ENCODE assay signal across 8 cellular contexts in the genomic region with DNA sequence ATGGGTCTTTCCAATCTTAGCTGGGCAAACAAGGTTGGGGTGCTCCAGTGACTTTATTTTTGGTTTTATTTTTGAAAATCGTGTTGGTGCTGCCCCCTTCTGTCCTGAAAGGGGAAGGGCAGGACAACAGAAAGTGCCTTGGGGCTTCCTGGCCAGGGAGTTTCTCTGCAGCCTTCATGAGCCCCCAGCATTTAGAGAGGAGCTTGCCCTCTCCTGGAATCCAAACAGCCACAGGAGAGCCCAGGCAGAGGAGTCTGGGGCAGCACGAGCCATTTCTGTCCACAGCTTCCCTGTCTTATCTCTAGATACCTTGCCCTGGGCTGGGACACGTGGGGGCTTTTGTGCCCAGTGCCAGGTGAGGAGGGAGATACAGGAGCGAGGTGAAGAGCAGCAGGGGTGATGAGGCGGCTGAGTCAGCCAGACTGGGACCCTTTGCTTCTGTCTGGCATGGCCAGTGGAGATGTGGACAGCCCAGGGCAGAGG. TPM values are rescaled to one million over a fixed set of nuclear protein-coding genes. Genes with fewer than 3 reads are reported as not detected.
A peak's percentile ranks its signal among the peaks of the same experiment; 100 is the strongest.
DNase-seq lines count a peak whose midpoint lies in the region; ATAC-seq, FAIRE-seq and TF ChIP-seq lines count a peak whose summit lies in the region.

No MANE protein-coding gene starts in this region.

- no peaks in the 10 kb centered on the region for H3K27me3 Mint-ChIP-seq in Caco-2 (ENCODE audit: insufficient read depth, unreplicated experiment)

- TF ChIP-seq POLR2A in breast epithelium (IDR thresholded peaks at IDR 0.05): no peak
- no peak for TF ChIP-seq POLR2A in HepG2 (IDR thresholded peaks at IDR 0.05; ENCODE audit: insufficient read depth in 1 of 2, low read depth in 2 of 2, low read length in 2 of 2)

- H3K9me3 ChIP-seq in Caco-2 (no peaks in the 10 kb centered on the region), RWPE2 (ENCODE audit: severe bottlenecking) (no peaks in the 10 kb centered on the region), breast epithelium (no peaks in the 10 kb centered on the region), HepG2 (ENCODE audit: low read length) (no peaks in the 10 kb centered on the region), tibial artery (no peaks in the 10 kb centered on the region)

- H3K4me1 Mint-ChIP-seq in Caco-2 (ENCODE audit: low read depth, unreplicated experiment): peaks cover 6% of the 10 kb centered on the region

- peaks cover 1% of the 10 kb centered on the region; the same call in 1 of the 2 replicates for H3K36me3 ChIP-seq in Caco-2 (ENCODE audit: control insufficient read depth, insufficient read depth, low read length)
- H3K36me3 ChIP-seq in RWPE2 (ENCODE audit: low read depth): peaks cover 2% of the 10 kb centered on the region; the same call in 1 of the 2 replicates
- H3K36me3 ChIP-seq in breast epithelium: no peaks in the 10 kb centered on the region
- H3K36me3 ChIP-seq in HepG2 (replicated peaks in 1 of 2; ENCODE audit: control insufficient read depth in 1 of 2, insufficient read depth in 2 of 2, low read length in 2 of 2): peaks cover 3 to 5% of the 10 kb centered on the region in 2 experiments; a peak in 4 of 5 replicates
- H3K36me3 ChIP-seq in tibial artery: peaks cover 0 to 9% (median 4%) of the 10 kb centered on the region in 3 donors

- H3K36me3 Mint-ChIP-seq in Caco-2 (ENCODE audit: insufficient read depth, unreplicated experiment): peaks cover 8% of the 10 kb centered on the region

- H3K9ac ChIP-seq in HepG2 (ENCODE audit: insufficient read depth, low read depth, low read length): no peak overlapping the region; the same call in 1 of the 2 replicates

- POLR2A ChIA-PET in Caco-2 (lab: Charles Lee) (interaction anchor here (0.5 to 1.4 kb wide), 3 partner anchors 167 to 193 kb away, joined by 3 to 11 read pairs (median 8); a partner anchor contains a TSS), HEK293T (lab: Yijun Ruan, JAX) (interaction anchor here (0.7 to 4.5 kb wide), 5 partner anchors 16 to 241 kb away, joined by 3 to 46 read pairs (median 5); a partner anchor contains a TSS), HepG2 (lab: Yijun Ruan, JAX) (interaction anchor here (0.8 to 2.4 kb wide), 5 partner anchors 10 to 187 kb away, joined by 3 to 12 read pairs (median 4); a partner anchor contains a TSS)

- DNase-seq in Caco-2: peak; percentile 43 to 61
- DNase-seq in HEK293T (ENCODE audit: extremely low spot score): peak; percentile 67
- DNase-seq in RWPE2 (ENCODE audit: low spot score): no peak
- no peak for DNase-seq in breast epithelium (ENCODE audit: low spot score in 2 of 2)
- no peak for DNase-seq in HepG2 (ENCODE audit: low spot score)
- peak; percentile 19 to 62 for DNase-seq in tibial artery
- no peak for DNase-seq in SHP77 treated with DMSO at 0.1 percent for 48 hours (lab: John Stamatoyannopoulos, UW)
- DNase-seq in NCI-H524 (lab: John Stamatoyannopoulos, UW): no peak

- no peak overlapping the region for H3K4me3 ChIP-seq in Caco-2 (ENCODE audit: low read depth, low read length)
- no peak overlapping the region for H3K4me3 ChIP-seq in RWPE2 (ENCODE audit: severe bottlenecking)
- no peak overlapping the region for H3K4me3 ChIP-seq in breast epithelium
- H3K4me3 ChIP-seq in HepG2 (replicated peaks in 1 of 3; ENCODE audit: insufficient read depth in 1 of 3, low read depth in 2 of 3, low read length in 3 of 3): no peak overlapping the region
- no peak overlapping the region for H3K4me3 ChIP-seq in tibial artery

- no peak overlapping the region for H3K27ac Mint-ChIP-seq in Caco-2 (ENCODE audit: unreplicated experiment)

- H4K20me1 ChIP-seq in HepG2 (ENCODE audit: insufficient read depth, low read length): no peaks in the 10 kb centered on the region

- WGBS in HepG2 (ENCODE audit: low lambda C conversion rate): 52% methylated on average over 5 of the region's 5 CpGs

- no peak overlapping the region for H3K4me3 Mint-ChIP-seq in Caco-2 (ENCODE audit: unreplicated experiment)

- ATAC-seq in RWPE2 (ENCODE audit: low read depth) (no peak), HepG2 (no peak)

- H3K4me2 ChIP-seq in HepG2 (ENCODE audit: low read depth, low read length): no peak overlapping the region

- in situ Hi-C loops in HepG2 (cut with HindIII; ENCODE audit: extremely low pct_ligation_motif_present, low pct_unique_long_range_greater_than_20kb): loop anchor here (10.0 kb wide), 2 partner anchors 49 to 169 kb away; a partner anchor contains a TSS

- TF ChIP-seq CTCF in Caco-2 (IDR thresholded peaks at IDR 0.05; ENCODE audit: insufficient read depth in 1 of 2, low read depth in 1 of 2, low read length in 1 of 2, severe bottlenecking in 1 of 2, unreplicated experiment in 1 of 2): peak; percentile 90 to 98
- peak; percentile 66 for TF ChIP-seq CTCF in RWPE2 (IDR thresholded peaks at IDR 0.05; ENCODE audit: poor library complexity, severe bottlenecking)
- TF ChIP-seq CTCF in breast epithelium (IDR thresholded peaks at IDR 0.05): peak; percentile 78 to 91 (median 81)
- TF ChIP-seq CTCF in HepG2 (CRISPR knock-in tag; IDR thresholded peaks at IDR 0.05): peak; percentile 71
- peak; percentile 82 to 83 for TF ChIP-seq CTCF in tibial artery (IDR thresholded peaks at IDR 0.05)

- no peak overlapping the region for H2AFZ ChIP-seq in HepG2 (ENCODE audit: low read length)

- BruUV-seq in Caco-2 (replicated peaks; lab: Mats Ljungman, UMichigan) (no TSS peak), HepG2 (replicated peaks; lab: Mats Ljungman, UMichigan) (no TSS peak)

- peak; percentile 32 for FAIRE-seq in HepG2 (lab: Jason Lieb, UNC)

- no peak for TF ChIP-seq EP300 in HepG2 (IDR thresholded peaks at IDR 0.05; ENCODE audit: low read depth in 2 of 2, low read length in 2 of 2)
- TF ChIP-seq EP300 in HepG2 (CRISPR knock-in tag; IDR thresholded peaks at IDR 0.05; ENCODE audit: borderline replicate concordance): no peak

- intact Hi-C loops in Caco-2 (cut with micrococcal nuclease; ENCODE audit: unreplicated experiment): loop anchor here (1.0 kb wide), 2 partner anchors 53 to 167 kb away; a partner anchor contains a TSS
- intact Hi-C loops in breast epithelium (cut with DNase I; ENCODE audit: low total_unique reads): loop anchor here (10.0 kb wide), 1 partner anchor 169 kb away; a partner anchor contains a TSS
- intact Hi-C loops in HepG2 (cut with micrococcal nuclease; ENCODE audit: unreplicated experiment): loop anchor here (1.0 to 5.0 kb wide), 2 partner anchors 53 to 186 kb away; a partner anchor contains a TSS
- intact Hi-C loops in tibial artery (cut with DNase I; ENCODE audit: low total_unique reads): loop anchor here (5.0 to 10.0 kb wide), 2 partner anchors 51 to 169 kb away; a partner anchor contains a TSS

- H3K4me1 ChIP-seq in Caco-2 (no peaks in the 10 kb centered on the region), RWPE2 (ENCODE audit: insufficient read depth, poor library complexity, severe bottlenecking) (no peaks in the 10 kb centered on the region), breast epithelium (no peaks in the 10 kb centered on the region), HepG2 (ENCODE audit: insufficient read depth, low read length) (peaks cover 27% of the 10 kb centered on the region), tibial artery (peaks cover 0 to 18% (median 7%) of the 10 kb centered on the region in 4 donors)

- H3K9me3 Mint-ChIP-seq in Caco-2 (ENCODE audit: unreplicated experiment): no peaks in the 10 kb centered on the region

- H3K79me2 ChIP-seq in HepG2 (ENCODE audit: insufficient read depth, low read length): peaks cover 3% of the 10 kb centered on the region

- peak; percentile 25; the same call in 1 of the 2 replicates for TF ChIP-seq RAD21 in HepG2 (CRISPR knock-in tag; IDR thresholded peaks at IDR 0.05)

- CTCF ChIA-PET in Caco-2 (lab: Charles Lee) (interaction anchor here (0.5 to 2.3 kb wide), 9 partner anchors 31 to 241 kb away, joined by 3 to 24 read pairs (median 5); a partner anchor contains a TSS), HEK293T (lab: Yijun Ruan, JAX) (interaction anchor here (0.7 to 2.2 kb wide), 10 partner anchors 10 to 244 kb away, joined by 3 to 10 read pairs (median 5); a partner anchor contains a TSS), HepG2 (lab: Yijun Ruan, JAX; ENCODE audit: low intra/inter-chr PET ratio, low total read pairs) (interaction anchor here (0.6 to 1.9 kb wide), 5 partner anchors 21 to 169 kb away, joined by 3 to 12 read pairs (median 4); a partner anchor contains a TSS)

- H3K27me3 ChIP-seq in Caco-2 (replicated peaks; ENCODE audit: control insufficient read depth, insufficient read depth, low read length) (no peaks in the 10 kb centered on the region), RWPE2 (ENCODE audit: insufficient read depth, poor library complexity, severe bottlenecking) (no peaks in the 10 kb centered on the region), breast epithelium (no peaks in the 10 kb centered on the region), HepG2 (ENCODE audit: control insufficient read depth in 1 of 2, insufficient read depth in 2 of 2, low read length in 2 of 2) (no peaks in the 10 kb centered on the region; a peak in 1 of 5 replicates), tibial artery (no peaks in the 10 kb centered on the region)

- no peak overlapping the region for H3K27ac ChIP-seq in RWPE2 (ENCODE audit: poor library complexity, severe bottlenecking)
- H3K27ac ChIP-seq in breast epithelium: peak overlapping the region in 1 of 2 donors; percentile 57
- H3K27ac ChIP-seq in HepG2 (ENCODE audit: extremely low read length, insufficient read depth, low read length): no peak overlapping the region
- H3K27ac ChIP-seq in tibial artery: no peak overlapping the region

RNA-seq across cellular contexts. Expression of a gene that starts 4.4 kb away (rescaled TPM):
- total RNA-seq in Caco-2 (2022) (38.7 and 40.2 TPM in 2 replicates), breast epithelium (100 to 1,000 TPM in 2 of 3 donors, 10 to 100 TPM in 1; 80.6 to 138 (median 124) TPM), HepG2 (2016; rRNA removed; fragmentation: Illumina TruSeq; extraction: Trizol) (14.2 and 28.9 TPM in 2 replicates)
- 4.9 and 5.6 TPM in 2 replicates for total RNA-seq in HepG2 (2016; cell fraction: cytosol; rRNA removed; fragmentation: Illumina TruSeq; extraction: Trizol; ENCODE audit: low read depth)
- 14.6 and 24.7 TPM in 2 replicates for total RNA-seq in HepG2 (2016; cell fraction: insoluble cytoplasmic fraction; rRNA removed; fragmentation: Illumina TruSeq; extraction: Trizol)
- 9.1 and 10.3 TPM in 2 replicates for total RNA-seq in HepG2 (2016; cell fraction: membrane; rRNA removed; fragmentation: Illumina TruSeq; extraction: Trizol)
- 30.9 and 42.1 TPM in 2 replicates for total RNA-seq in HepG2 (2016; cell fraction: nucleus; rRNA removed; fragmentation: Illumina TruSeq; extraction: Trizol)
- polyA plus RNA-seq in HepG2 (2011; rRNA removed): 53.1 and 73.4 TPM in 2 replicates
- 32.8 and 36.0 TPM in 2 replicates for polyA plus RNA-seq in HepG2 (2011; cell fraction: cytosol; rRNA removed)
- polyA plus RNA-seq in HepG2 (2011; cell fraction: nucleus; rRNA removed): 60.3 and 87.6 TPM in 2 replicates
- polyA plus RNA-seq in HepG2 (2012): 22.3 and 28.7 TPM in 2 replicates
- polyA plus RNA-seq in HepG2 (2016; cell fraction: cytosol; fragmentation: Illumina TruSeq; extraction: Trizol; ENCODE audit: low read depth): 3.0 and 3.5 TPM in 2 replicates
- 14.0 and 14.1 TPM in 2 replicates for polyA plus RNA-seq in HepG2 (2016; cell fraction: insoluble cytoplasmic fraction; fragmentation: Illumina TruSeq; extraction: Trizol; ENCODE audit: low read depth)
- polyA plus RNA-seq in HepG2 (2016; cell fraction: membrane; fragmentation: Illumina TruSeq; extraction: Trizol; ENCODE audit: low read depth): 5.6 and 7.3 TPM in 2 replicates
- polyA plus RNA-seq in HepG2 (2016; cell fraction: nucleus; fragmentation: Illumina TruSeq; extraction: Trizol; ENCODE audit: insufficient read depth, low read depth): 51.4 and 56.2 TPM in 2 replicates
- polyA minus RNA-seq in HepG2 (2011; rRNA and poly(A)+ RNA removed; ENCODE audit: low replicate concordance): 41.3 and 114 TPM in 2 replicates
- 30.1 and 38.2 TPM in 2 replicates for polyA minus RNA-seq in HepG2 (2011; cell fraction: cytosol; rRNA and poly(A)+ RNA removed)
- 34.5 and 39.2 TPM in 2 replicates for polyA minus RNA-seq in HepG2 (2011; cell fraction: nucleus; rRNA and poly(A)+ RNA removed)

RNA-seq across cellular contexts. Expression of a gene that starts 15.3 kb away (rescaled TPM):
- 0.86 and 1.8 TPM in 2 replicates for total RNA-seq in Caco-2 (2022)
- total RNA-seq in breast epithelium: 1 to 10 TPM; 1.1 to 3.3 (median 2.9) TPM
- total RNA-seq in HepG2 (2016; rRNA removed; fragmentation: Illumina TruSeq; extraction: Trizol): 19.8 and 21.4 TPM in 2 replicates
- 9.8 and 10.8 TPM in 2 replicates for total RNA-seq in HepG2 (2016; cell fraction: cytosol; rRNA removed; fragmentation: Illumina TruSeq; extraction: Trizol; ENCODE audit: low read depth)
- 19.4 and 22.0 TPM in 2 replicates for total RNA-seq in HepG2 (2016; cell fraction: insoluble cytoplasmic fraction; rRNA removed; fragmentation: Illumina TruSeq; extraction: Trizol)
- total RNA-seq in HepG2 (2016; cell fraction: membrane; rRNA removed; fragmentation: Illumina TruSeq; extraction: Trizol): 10.5 and 10.7 TPM in 2 replicates
- 10.1 and 12.6 TPM in 2 replicates for total RNA-seq in HepG2 (2016; cell fraction: nucleus; rRNA removed; fragmentation: Illumina TruSeq; extraction: Trizol)
- polyA plus RNA-seq in HepG2 (2011; rRNA removed): 13.8 and 17.5 TPM in 2 replicates
- polyA plus RNA-seq in HepG2 (2011; cell fraction: cytosol; rRNA removed): 11.8 and 12.1 TPM in 2 replicates
- 32.8 and 44.7 TPM in 2 replicates for polyA plus RNA-seq in HepG2 (2011; cell fraction: nucleus; rRNA removed)
- polyA plus RNA-seq in HepG2 (2012): 13.0 and 19.0 TPM in 2 replicates
- polyA plus RNA-seq in HepG2 (2016; cell fraction: cytosol; fragmentation: Illumina TruSeq; extraction: Trizol; ENCODE audit: low read depth): 11.0 and 15.5 TPM in 2 replicates
- polyA plus RNA-seq in HepG2 (2016; cell fraction: insoluble cytoplasmic fraction; fragmentation: Illumina TruSeq; extraction: Trizol; ENCODE audit: low read depth): 28.5 and 29.8 TPM in 2 replicates
- polyA plus RNA-seq in HepG2 (2016; cell fraction: membrane; fragmentation: Illumina TruSeq; extraction: Trizol; ENCODE audit: low read depth): 9.1 and 12.4 TPM in 2 replicates
- polyA plus RNA-seq in HepG2 (2016; cell fraction: nucleus; fragmentation: Illumina TruSeq; extraction: Trizol; ENCODE audit: insufficient read depth, low read depth): 23.8 and 24.2 TPM in 2 replicates
- polyA minus RNA-seq in HepG2 (2011; rRNA and poly(A)+ RNA removed; ENCODE audit: low replicate concordance): 17.1 TPM in 1 of 2 replicates, not detected in the other
- 5.3 and 5.5 TPM in 2 replicates for polyA minus RNA-seq in HepG2 (2011; cell fraction: cytosol; rRNA and poly(A)+ RNA removed)
- 12.1 and 20.4 TPM in 2 replicates for polyA minus RNA-seq in HepG2 (2011; cell fraction: nucleus; rRNA and poly(A)+ RNA removed)

RNA-seq across cellular contexts. Expression of a gene that starts 16.7 kb away (rescaled TPM):
- total RNA-seq in Caco-2 (2022) (40.2 and 44.3 TPM in 2 replicates), breast epithelium (10 to 100 TPM; 23.9 to 58.7 (median 40.3) TPM), HepG2 (2016; rRNA removed; fragmentation: Illumina TruSeq; extraction: Trizol) (10.8 and 26.2 TPM in 2 replicates)
- 2.9 and 3.7 TPM in 2 replicates for total RNA-seq in HepG2 (2016; cell fraction: cytosol; rRNA removed; fragmentation: Illumina TruSeq; extraction: Trizol; ENCODE audit: low read depth)
- 10.0 and 27.0 TPM in 2 replicates for total RNA-seq in HepG2 (2016; cell fraction: insoluble cytoplasmic fraction; rRNA removed; fragmentation: Illumina TruSeq; extraction: Trizol)
- 5.3 TPM in 2 replicates for total RNA-seq in HepG2 (2016; cell fraction: membrane; rRNA removed; fragmentation: Illumina TruSeq; extraction: Trizol)
- 35.4 and 43.8 TPM in 2 replicates for total RNA-seq in HepG2 (2016; cell fraction: nucleus; rRNA removed; fragmentation: Illumina TruSeq; extraction: Trizol)
- 94.1 and 118 TPM in 2 replicates for polyA plus RNA-seq in HepG2 (2011; rRNA removed)
- 79.5 and 81.3 TPM in 2 replicates for polyA plus RNA-seq in HepG2 (2011; cell fraction: cytosol; rRNA removed)
- 155 and 157 TPM in 2 replicates for polyA plus RNA-seq in HepG2 (2011; cell fraction: nucleus; rRNA removed)
- polyA plus RNA-seq in HepG2 (2012): 61.8 and 69.9 TPM in 2 replicates
- 1.3 and 2.0 TPM in 2 replicates for polyA plus RNA-seq in HepG2 (2016; cell fraction: cytosol; fragmentation: Illumina TruSeq; extraction: Trizol; ENCODE audit: low read depth)
- polyA plus RNA-seq in HepG2 (2016; cell fraction: insoluble cytoplasmic fraction; fragmentation: Illumina TruSeq; extraction: Trizol; ENCODE audit: low read depth): 9.0 and 11.0 TPM in 2 replicates
- polyA plus RNA-seq in HepG2 (2016; cell fraction: membrane; fragmentation: Illumina TruSeq; extraction: Trizol; ENCODE audit: low read depth): 3.0 and 3.4 TPM in 2 replicates
- polyA plus RNA-seq in HepG2 (2016; cell fraction: nucleus; fragmentation: Illumina TruSeq; extraction: Trizol; ENCODE audit: insufficient read depth, low read depth): 67.7 and 79.8 TPM in 2 replicates
- 46.9 and 191 TPM in 2 replicates for polyA minus RNA-seq in HepG2 (2011; rRNA and poly(A)+ RNA removed; ENCODE audit: low replicate concordance)
- polyA minus RNA-seq in HepG2 (2011; cell fraction: cytosol; rRNA and poly(A)+ RNA removed): 49.9 and 80.8 TPM in 2 replicates
- 47.9 and 63.4 TPM in 2 replicates for polyA minus RNA-seq in HepG2 (2011; cell fraction: nucleus; rRNA and poly(A)+ RNA removed)

RNA-seq across cellular contexts. Expression of a gene that starts 21.2 kb away (rescaled TPM):
- total RNA-seq in Caco-2 (2022): 3.9 and 4.2 TPM in 2 replicates
- 100 to 1,000 TPM; 302 to 773 (median 582) TPM for total RNA-seq in breast epithelium
- total RNA-seq in HepG2 (2016; rRNA removed; fragmentation: Illumina TruSeq; extraction: Trizol): 1.7 and 3.5 TPM in 2 replicates
- total RNA-seq in HepG2 (2016; cell fraction: cytosol; rRNA removed; fragmentation: Illumina TruSeq; extraction: Trizol; ENCODE audit: low read depth): 0.44 and 0.61 TPM in 2 replicates
- 2.6 and 4.1 TPM in 2 replicates for total RNA-seq in HepG2 (2016; cell fraction: insoluble cytoplasmic fraction; rRNA removed; fragmentation: Illumina TruSeq; extraction: Trizol)
- total RNA-seq in HepG2 (2016; cell fraction: membrane; rRNA removed; fragmentation: Illumina TruSeq; extraction: Trizol): 0.93 and 1.4 TPM in 2 replicates
- 3.8 and 4.3 TPM in 2 replicates for total RNA-seq in HepG2 (2016; cell fraction: nucleus; rRNA removed; fragmentation: Illumina TruSeq; extraction: Trizol)
- polyA plus RNA-seq in HepG2 (2011; rRNA removed): 6.5 and 11.2 TPM in 2 replicates
- polyA plus RNA-seq in HepG2 (2011; cell fraction: cytosol; rRNA removed): 6.2 and 6.5 TPM in 2 replicates
- 6.1 and 8.4 TPM in 2 replicates for polyA plus RNA-seq in HepG2 (2011; cell fraction: nucleus; rRNA removed)
- polyA plus RNA-seq in HepG2 (2012): 1.2 and 1.9 TPM in 2 replicates
- polyA plus RNA-seq in HepG2 (2016; cell fraction: cytosol; fragmentation: Illumina TruSeq; extraction: Trizol; ENCODE audit: low read depth): 0.42 and 0.57 TPM in 2 replicates
- polyA plus RNA-seq in HepG2 (2016; cell fraction: insoluble cytoplasmic fraction; fragmentation: Illumina TruSeq; extraction: Trizol; ENCODE audit: low read depth): 1.6 and 2.2 TPM in 2 replicates
- 1.2 and 1.3 TPM in 2 replicates for polyA plus RNA-seq in HepG2 (2016; cell fraction: membrane; fragmentation: Illumina TruSeq; extraction: Trizol; ENCODE audit: low read depth)
- 6.5 and 7.1 TPM in 2 replicates for polyA plus RNA-seq in HepG2 (2016; cell fraction: nucleus; fragmentation: Illumina TruSeq; extraction: Trizol; ENCODE audit: insufficient read depth, low read depth)
- polyA minus RNA-seq in HepG2 (2011; rRNA and poly(A)+ RNA removed; ENCODE audit: low replicate concordance): 3.3 and 5.9 TPM in 2 replicates
- 0.70 and 1.3 TPM in 2 replicates for polyA minus RNA-seq in HepG2 (2011; cell fraction: cytosol; rRNA and poly(A)+ RNA removed)
- 1.7 and 2.7 TPM in 2 replicates for polyA minus RNA-seq in HepG2 (2011; cell fraction: nucleus; rRNA and poly(A)+ RNA removed)

RNA-seq across cellular contexts. Expression of a gene that starts 52.9 kb away (rescaled TPM):
- total RNA-seq in Caco-2 (2022): 5.3 and 6.1 TPM in 2 replicates
- total RNA-seq in breast epithelium: 100 to 1,000 TPM; 307 to 959 (median 622) TPM
- 8.2 and 18.2 TPM in 2 replicates for total RNA-seq in HepG2 (2016; rRNA removed; fragmentation: Illumina TruSeq; extraction: Trizol)
- 2.7 and 2.8 TPM in 2 replicates for total RNA-seq in HepG2 (2016; cell fraction: cytosol; rRNA removed; fragmentation: Illumina TruSeq; extraction: Trizol; ENCODE audit: low read depth)
- 8.4 and 18.7 TPM in 2 replicates for total RNA-seq in HepG2 (2016; cell fraction: insoluble cytoplasmic fraction; rRNA removed; fragmentation: Illumina TruSeq; extraction: Trizol)
- total RNA-seq in HepG2 (2016; cell fraction: membrane; rRNA removed; fragmentation: Illumina TruSeq; extraction: Trizol): 3.2 and 3.7 TPM in 2 replicates
- total RNA-seq in HepG2 (2016; cell fraction: nucleus; rRNA removed; fragmentation: Illumina TruSeq; extraction: Trizol): 17.9 and 19.4 TPM in 2 replicates
- polyA plus RNA-seq in HepG2 (2011; rRNA removed): 14.5 and 23.3 TPM in 2 replicates
- 9.6 and 18.5 TPM in 2 replicates for polyA plus RNA-seq in HepG2 (2011; cell fraction: cytosol; rRNA removed)
- polyA plus RNA-seq in HepG2 (2011; cell fraction: nucleus; rRNA removed): 14.4 and 22.0 TPM in 2 replicates
- 9.8 and 10.0 TPM in 2 replicates for polyA plus RNA-seq in HepG2 (2012)
- 0.91 and 1.0 TPM in 2 replicates for polyA plus RNA-seq in HepG2 (2016; cell fraction: cytosol; fragmentation: Illumina TruSeq; extraction: Trizol; ENCODE audit: low read depth)
- 6.4 and 6.7 TPM in 2 replicates for polyA plus RNA-seq in HepG2 (2016; cell fraction: insoluble cytoplasmic fraction; fragmentation: Illumina TruSeq; extraction: Trizol; ENCODE audit: low read depth)
- 1.8 and 2.2 TPM in 2 replicates for polyA plus RNA-seq in HepG2 (2016; cell fraction: membrane; fragmentation: Illumina TruSeq; extraction: Trizol; ENCODE audit: low read depth)
- 26.0 and 30.9 TPM in 2 replicates for polyA plus RNA-seq in HepG2 (2016; cell fraction: nucleus; fragmentation: Illumina TruSeq; extraction: Trizol; ENCODE audit: insufficient read depth, low read depth)
- polyA minus RNA-seq in HepG2 (2011; rRNA and poly(A)+ RNA removed; ENCODE audit: low replicate concordance): 3.8 and 12.0 TPM in 2 replicates
- polyA minus RNA-seq in HepG2 (2011; cell fraction: cytosol; rRNA and poly(A)+ RNA removed): 7.0 and 14.3 TPM in 2 replicates
- polyA minus RNA-seq in HepG2 (2011; cell fraction: nucleus; rRNA and poly(A)+ RNA removed): 14.0 and 26.4 TPM in 2 replicates

Comparison
In these comparisons a context has a peak if more than half of its experiments do, and no peak if none do; other contexts are left out.
1. DNase-seq: peak in Caco-2 (2 of 2), HEK293T (single experiment) and tibial artery (2 of 2); none in RWPE2 (single experiment), breast epithelium (0 of 2), HepG2 (single experiment), SHP77 treated with DMSO at 0.1 percent for 48 hours (single experiment) and NCI-H524 (0 of 2).
2. Peak in every context shown above with its lines, with median percentiles within 50 percentile points of each other: CTCF ChIP-seq.